In the genomic region with DNA sequence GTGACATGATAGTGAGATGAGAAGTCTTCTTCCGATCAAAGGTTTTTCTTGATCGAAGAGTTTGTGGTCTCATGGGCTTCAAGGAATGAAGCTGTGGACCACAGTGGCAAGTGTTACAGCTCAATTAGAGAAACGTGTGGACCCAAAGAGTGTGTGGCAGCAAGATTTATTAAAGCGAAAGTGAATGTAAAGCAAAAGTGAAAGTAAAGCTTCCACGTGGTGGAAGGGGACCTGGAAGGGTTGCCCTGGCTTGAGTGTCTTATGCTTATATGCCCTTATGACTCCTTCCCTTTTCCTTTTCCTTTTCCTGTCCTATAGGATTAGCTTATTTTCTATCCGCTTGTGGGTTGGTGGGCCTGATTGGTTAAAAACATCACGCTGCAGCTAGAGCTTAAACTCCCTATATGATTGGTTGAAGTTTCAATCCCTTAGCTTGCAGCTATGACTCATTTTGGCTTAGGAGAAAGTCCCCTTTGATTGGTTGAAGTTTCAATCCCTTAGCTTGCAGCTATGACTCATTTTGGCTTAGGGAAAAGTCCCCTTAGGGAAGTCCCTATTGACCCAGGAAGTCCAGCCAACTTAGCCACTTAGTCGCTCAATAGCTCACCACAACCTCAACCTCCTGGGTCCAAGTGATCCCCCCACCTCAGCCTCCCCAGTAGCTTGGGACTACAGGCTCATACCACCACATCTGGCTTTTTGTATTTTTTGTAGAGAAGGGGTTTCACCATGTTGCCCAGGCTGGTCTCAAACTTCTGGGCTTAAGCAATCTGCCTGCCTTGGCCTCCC, we compare ENCODE assay signal across 8 cellular contexts. TPM values are rescaled to one million over a fixed set of nuclear protein-coding genes. Genes with fewer than 3 reads are reported as not detected.
DNase-seq lines count a peak whose midpoint lies in the region; ATAC-seq and TF ChIP-seq lines count a peak whose summit lies in the region.

No MANE protein-coding gene starts in this region.

- no peaks in the 10 kb centered on the region for H4K20me1 ChIP-seq in PC-3 (ENCODE audit: low read length)

- H3K9me3 ChIP-seq in PC-3 (ENCODE audit: low read length) (no peaks in the 10 kb centered on the region), neutrophil (peaks cover 5% of the 10 kb centered on the region), gastroesophageal sphincter (no peaks in the 10 kb centered on the region)

- H3F3A ChIP-seq in PC-3 (ENCODE audit: low read length, unreplicated experiment) = no peaks in the 10 kb centered on the region

- POLR2A ChIA-PET in PC-3 (lab: Charles Lee; ENCODE audit: unreplicated experiment) = no interaction called here

- peaks cover 33% of the 10 kb centered on the region for H3K4me1 Mint-ChIP-seq in activated naive CD8-positive, alpha-beta T cell treated with anti-CD3 and anti-CD28 coated beads, Interleukin-2, amount 50 U/mL, for 24 hours

- H3K4me1 ChIP-seq in PC-3 (ENCODE audit: insufficient read depth, low read length) (0 out of 2 replicates have a peak, but pooled peaks cover 3% of the 10 kb centered on the region), neutrophil (ENCODE audit: control insufficient read depth in 1 of 2, insufficient read depth in 1 of 2, low read depth in 1 of 2, low read length in 1 of 2) (peaks cover 13 to 17% of the 10 kb centered on the region in 2 experiments), gastroesophageal sphincter (peaks cover 0 to 13% (median 0%) of the 10 kb centered on the region in 3 donors)

- peak overlapping the region; percentile 18; the same call in 1 of the 2 replicates for H3K4me2 ChIP-seq in PC-3 (ENCODE audit: low read length)

- H3K27me3 ChIP-seq in PC-3 (ENCODE audit: low read length) (no peaks in the 10 kb centered on the region), neutrophil (no peaks in the 10 kb centered on the region), gastroesophageal sphincter (no peaks in the 10 kb centered on the region)

- no peak overlapping the region for H3K4me3 ChIP-seq in PC-3 (ENCODE audit: low read length)
- peak overlapping the region; percentile 12 to 21 for H3K4me3 ChIP-seq in neutrophil (ENCODE audit: low read depth in 1 of 2, low read length in 1 of 2)
- H3K4me3 ChIP-seq in gastroesophageal sphincter = peak overlapping the region in 1 of 2 donors; percentile 16

- H3K9ac ChIP-seq in PC-3 (ENCODE audit: low read length) = no peak overlapping the region

- intact Hi-C loops in PC-3 (cut with micrococcal nuclease) = loop anchor here (5.0 kb wide), 1 partner anchor 187 kb away; no protein-coding TSS in a partner anchor

- TF ChIP-seq POLR2A in gastroesophageal sphincter (IDR thresholded peaks at IDR 0.05) = no peak

- peaks cover 7% of the 10 kb centered on the region for H3K9me3 Mint-ChIP-seq in activated naive CD8-positive, alpha-beta T cell treated with anti-CD3 and anti-CD28 coated beads, Interleukin-2, amount 50 U/mL, for 24 hours

- H2AFZ ChIP-seq in PC-3 (ENCODE audit: low read length) = no peak overlapping the region

- TF ChIP-seq CTCF in GM10266 (IDR thresholded peaks at IDR 0.05; ENCODE audit: control insufficient read depth, insufficient read depth, low read depth, missing control alignments) = no peak
- no peak for TF ChIP-seq CTCF in PC-3 (conservative IDR thresholded peaks at IDR 0.05; ENCODE audit: low read depth, low read length)
- no peak for TF ChIP-seq CTCF in neutrophil (IDR thresholded peaks at IDR 0.05)
- TF ChIP-seq CTCF in gastroesophageal sphincter (IDR thresholded peaks at IDR 0.05) = no peak

- no peaks in the 10 kb centered on the region for H3K27me3 Mint-ChIP-seq in activated naive CD8-positive, alpha-beta T cell treated with anti-CD3 and anti-CD28 coated beads, Interleukin-2, amount 50 U/mL, for 24 hours

- H3K27ac ChIP-seq in PC-3 (ENCODE audit: low read length) (no peak overlapping the region), neutrophil (no peak overlapping the region), gastroesophageal sphincter (no peak overlapping the region)

- peaks cover 12% of the 10 kb centered on the region for H3K36me3 Mint-ChIP-seq in activated naive CD8-positive, alpha-beta T cell treated with anti-CD3 and anti-CD28 coated beads, Interleukin-2, amount 50 U/mL, for 24 hours (ENCODE audit: low read depth)

- no peaks in the 10 kb centered on the region for H3K9me2 ChIP-seq in PC-3 (replicated peaks; ENCODE audit: low read length)

- CTCF ChIA-PET in PC-3 (lab: Charles Lee) = no interaction called here

- H3K27ac Mint-ChIP-seq in activated naive CD8-positive, alpha-beta T cell treated with anti-CD3 and anti-CD28 coated beads, Interleukin-2, amount 50 U/mL, for 24 hours = peak overlapping the region; percentile 94

- peak; percentile 19 for DNase-seq in GM10266 (ENCODE audit: extremely low spot score)
- DNase-seq in PC-3 = peak; percentile 46
- DNase-seq in activated naive CD8-positive, alpha-beta T cell treated with anti-CD3 and anti-CD28 coated beads, Interleukin-2, amount 50 U/mL, for 24 hours = peak; percentile 29
- DNase-seq in foreskin melanocyte = no peak
- no peak for DNase-seq in middle frontal gyrus (ENCODE audit: extremely low spot score, low spot score)

- no peak for TF ChIP-seq EP300 in gastroesophageal sphincter (IDR thresholded peaks at IDR 0.05)

- H3K4me3 Mint-ChIP-seq in activated naive CD8-positive, alpha-beta T cell treated with anti-CD3 and anti-CD28 coated beads, Interleukin-2, amount 50 U/mL, for 24 hours = peak overlapping the region; percentile 75

- ATAC-seq in HG02642 (IDR thresholded peaks at IDR 0.05; ENCODE audit: poor library complexity, unreplicated experiment) (peak; percentile 46), PC-3 (no peak), gastroesophageal sphincter (no peak)
- peak; percentile 65 for ATAC-seq in activated naive CD8-positive, alpha-beta T cell treated with anti-CD3 and anti-CD28 coated beads, Interleukin-2, amount 50 U/mL, for 24 hours

- 65 to 70% methylated on average over 7 to 8 of the region's 8 CpGs for WGBS in gastroesophageal sphincter (ENCODE audit: low coverage in 1 of 2), 2 donors

- no peaks in the 10 kb centered on the region for H3K79me2 ChIP-seq in PC-3 (ENCODE audit: low read length)

- H3K36me3 ChIP-seq in PC-3 (ENCODE audit: low read depth, low read length) (no peaks in the 10 kb centered on the region; the same call in 1 of the 2 replicates), neutrophil (no peaks in the 10 kb centered on the region), gastroesophageal sphincter (no peaks in the 10 kb centered on the region)

- BruUV-seq in PC-3 (replicated peaks; lab: Mats Ljungman, UMichigan) = no TSS peak

RNA-seq across cellular contexts. Expression of a gene that starts 34.7 kb away (rescaled TPM):
- total RNA-seq in PC-3 (2014; rRNA removed) = 199 and 200 TPM in 2 replicates
- 100 to 1,000 TPM in 1 of 4 donors, 10 to 100 TPM in 3; 64.2 to 147 (median 81.5) TPM for total RNA-seq in gastroesophageal sphincter

Comparison
In these comparisons a context has a peak if more than half of its experiments do, and no peak if none do; other contexts are left out.
1. DNase-seq: peak in GM10266 (single experiment), PC-3 (single experiment) and activated naive CD8-positive, alpha-beta T cell treated with anti-CD3 and anti-CD28 coated beads, Interleukin-2, amount 50 U/mL, for 24 hours (single experiment); none in foreskin melanocyte (single experiment) and middle frontal gyrus (single experiment).
2. ATAC-seq: peak in HG02642 (single experiment) and activated naive CD8-positive, alpha-beta T cell treated with anti-CD3 and anti-CD28 coated beads, Interleukin-2, amount 50 U/mL, for 24 hours (single experiment); none in PC-3 (single experiment) and gastroesophageal sphincter (single experiment).